Comparison of ENCODE assay signal across 15 cellular contexts in the genomic region with DNA sequence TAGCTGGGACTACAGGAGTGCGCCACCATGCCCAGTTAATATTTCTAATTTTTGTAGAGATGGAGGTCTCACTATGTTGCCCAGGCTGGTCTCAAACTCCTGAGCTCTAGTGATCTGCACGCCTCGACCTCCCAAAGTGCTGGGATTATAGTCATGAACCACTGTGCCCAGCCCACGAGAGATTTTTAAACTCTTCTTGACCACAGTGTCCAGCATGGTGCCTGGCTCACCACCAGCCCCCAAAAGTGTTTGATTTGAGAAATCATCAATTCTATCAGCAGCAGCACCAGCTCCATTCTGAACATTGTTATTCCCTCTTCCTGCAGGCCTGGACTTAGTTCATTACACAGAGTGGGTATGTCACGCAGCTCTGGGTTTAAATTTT. TPM values are rescaled to one million over a fixed set of nuclear protein-coding genes. Genes with fewer than 3 reads are reported as not detected.
A peak's percentile ranks its signal among the peaks of the same experiment; 100 is the strongest.
DNase-seq lines count a peak whose midpoint lies in the region; ATAC-seq, FAIRE-seq and TF ChIP-seq lines count a peak whose summit lies in the region.
"Had no signal": no experiment of that assay in that cellular context is flagged by ENCODE, and none has a peak within 500 bp of the region (broad histone marks: within the 10 kb centered on the region; RNA-seq: fewer than 3 reads in every experiment).

No MANE protein-coding gene starts in this region.

- no peak for FAIRE-seq in A549 (lab: Jason Lieb, UNC)

- no peaks in the 10 kb centered on the region for H3K9me3 Mint-ChIP-seq in osteocyte (ENCODE audit: unreplicated experiment)
- H3K9me3 Mint-ChIP-seq in T-cell, result no peaks in the 10 kb centered on the region
- H3K9me3 Mint-ChIP-seq: memory B cell; stimulated activated effector memory CD8-positive, alpha-beta T cell treated with anti-CD3 and anti-CD28 coated beads, Interleukin-12 subunit alpha, Interleukin-12 subunit beta, amount 100 ng/mL, for 72 hours had no signal

- H3K9ac ChIP-seq in PC-3 (ENCODE audit: low read length), result peak overlapping the region; percentile 78

- no TSS peak for BruUV-seq in PC-3 (replicated peaks; lab: Mats Ljungman, UMichigan)

- H3K27me3 ChIP-seq in PC-3 (ENCODE audit: low read length) (no peaks in the 10 kb centered on the region), esophagus muscularis mucosa (no peaks in the 10 kb centered on the region)

- intact Hi-C loops in PC-3 (cut with micrococcal nuclease) (loop anchor here (5.0 kb wide), 1 partner anchor 55 kb away; no protein-coding TSS in a partner anchor), esophagus muscularis mucosa (cut with DNase I) (loop anchor here (5.0 kb wide), 2 partner anchors 55 to 110 kb away; no protein-coding TSS in a partner anchor)

- no peak overlapping the region for H2AFZ ChIP-seq in PC-3 (ENCODE audit: low read length)

- no peaks in the 10 kb centered on the region for H4K20me1 ChIP-seq in PC-3 (ENCODE audit: low read length)

- TF ChIP-seq EP300 in A549 (IDR thresholded peaks at IDR 0.05) (no peak), esophagus muscularis mucosa (IDR thresholded peaks at IDR 0.05) (no peak)

- H3K4me3 ChIP-seq in A549 (no peak overlapping the region), PC-3 (ENCODE audit: low read length) (no peak overlapping the region), esophagus muscularis mucosa (no peak overlapping the region)

- H3K36me3 ChIP-seq in PC-3 (ENCODE audit: low read depth, low read length) (no peaks in the 10 kb centered on the region), esophagus muscularis mucosa (no peaks in the 10 kb centered on the region)

- H3K79me2 ChIP-seq in PC-3 (ENCODE audit: low read length), result peaks cover 33% of the 10 kb centered on the region

- TF ChIP-seq RAD21 in A549 (conservative IDR thresholded peaks at IDR 0.05 in 1 of 2, IDR thresholded peaks at IDR 0.05 in 1 of 2), result no peak

- H3F3A ChIP-seq in PC-3 (ENCODE audit: low read length, unreplicated experiment), result peaks cover 10% of the 10 kb centered on the region

- H3K4me1 Mint-ChIP-seq in osteocyte (ENCODE audit: unreplicated experiment), result peaks cover 67% of the 10 kb centered on the region
- H3K4me1 Mint-ChIP-seq in T-cell, result peaks cover 5 to 11% (median 7%) of the 10 kb centered on the region in 3 donors

- ATAC-seq in A549 (no peak), PC-3 (no peak), T-cell (replicated peaks in 1 of 4) (no peak)
- ATAC-seq: stimulated activated effector memory CD8-positive, alpha-beta T cell treated with anti-CD3 and anti-CD28 coated beads, Interleukin-12 subunit alpha, Interleukin-12 subunit beta, amount 100 ng/mL, for 72 hours had no signal

- no peaks in the 10 kb centered on the region for H3K9me3 ChIP-seq in A549
- H3K9me3 ChIP-seq in PC-3 (ENCODE audit: low read length), result no peaks in the 10 kb centered on the region
- H3K9me3 ChIP-seq in esophagus muscularis mucosa, result no peaks in the 10 kb centered on the region

- H3K27ac ChIP-seq in A549, result peak overlapping the region; percentile 91 to 93
- peak overlapping the region; percentile 94 for H3K27ac ChIP-seq in PC-3 (ENCODE audit: low read length)
- peak overlapping the region in 3 of 4 donors; percentile 20 to 42 (median 32) for H3K27ac ChIP-seq in esophagus muscularis mucosa (replicated peaks in 1 of 4)

- H3K9me2 ChIP-seq in PC-3 (replicated peaks; ENCODE audit: low read length), result no peaks in the 10 kb centered on the region

- DNase-seq in A549 (ENCODE audit: low read depth in 1 of 2, low spot score in 1 of 2) (no peak), PC-3 (no peak), esophagus muscularis mucosa (ENCODE audit: extremely low spot score) (no peak), osteocyte (ENCODE audit: extremely low spot score, unreplicated experiment) (no peak), T-cell (no peak), kidney tubule cell (ENCODE audit: low spot score) (no peak), islet precursor cell (no peak)
- no peak for DNase-seq in stimulated activated CD4-positive, alpha-beta T cell treated with anti-CD3 and anti-CD28 coated beads, Interleukin-12 subunit alpha, Interleukin-12 subunit beta, amount 100 ng/mL, for 4 hours
- DNase-seq: activated CD4-positive, CD25-positive, alpha-beta regulatory T cell; activated effector memory CD4-positive, alpha-beta T cell treated with Interleukin-2 at 50 U/mL for 16 hours; cortex of kidney; NCI-H2171 treated with DMSO at 0.1 percent for 48 hours; T-helper 2 cell had no signal

- TF ChIP-seq POLR2A in A549 (IDR thresholded peaks at IDR 0.05; ENCODE audit: low read length), result no peak
- TF ChIP-seq POLR2A in esophagus muscularis mucosa (IDR thresholded peaks at IDR 0.05; ENCODE audit: low read depth), result no peak

- no peaks in the 10 kb centered on the region for H3K36me3 Mint-ChIP-seq in osteocyte (ENCODE audit: unreplicated experiment)
- no peaks in the 10 kb centered on the region for H3K36me3 Mint-ChIP-seq in T-cell
- H3K36me3 Mint-ChIP-seq: memory B cell; stimulated activated effector memory CD8-positive, alpha-beta T cell treated with anti-CD3 and anti-CD28 coated beads, Interleukin-12 subunit alpha, Interleukin-12 subunit beta, amount 100 ng/mL, for 72 hours had no signal

- peaks cover 89% of the 10 kb centered on the region for H3K4me1 ChIP-seq in A549
- peaks cover 92% of the 10 kb centered on the region for H3K4me1 ChIP-seq in PC-3 (ENCODE audit: insufficient read depth, low read length)
- peaks cover 40 to 71% (median 63%) of the 10 kb centered on the region in 4 donors for H3K4me1 ChIP-seq in esophagus muscularis mucosa

- H3K27me3 Mint-ChIP-seq in osteocyte (ENCODE audit: unreplicated experiment), result no peaks in the 10 kb centered on the region
- H3K27me3 Mint-ChIP-seq in T-cell, result peaks cover 22 to 41% of the 10 kb centered on the region in 2 donors

- TF ChIP-seq CTCF in A549 (IDR thresholded peaks at IDR 0.05), result no peak
- no peak for TF ChIP-seq CTCF in PC-3 (conservative IDR thresholded peaks at IDR 0.05; ENCODE audit: low read depth, low read length)
- TF ChIP-seq CTCF in esophagus muscularis mucosa (IDR thresholded peaks at IDR 0.05), result no peak
- no peak for TF ChIP-seq CTCF in osteocyte (IDR thresholded peaks at IDR 0.05)

- no peak overlapping the region for H3K4me3 Mint-ChIP-seq in osteocyte (ENCODE audit: unreplicated experiment)
- no peak overlapping the region for H3K4me3 Mint-ChIP-seq in T-cell
- H3K4me3 Mint-ChIP-seq: memory B cell; stimulated activated effector memory CD8-positive, alpha-beta T cell treated with anti-CD3 and anti-CD28 coated beads, Interleukin-12 subunit alpha, Interleukin-12 subunit beta, amount 100 ng/mL, for 72 hours had no signal

- 83% methylated on average over 5 of the region's 5 CpGs for WGBS in A549 (ENCODE audit: missing lambda C conversion rate)
- 100% methylated on average over 5 of the region's 5 CpGs for WGBS in esophagus muscularis mucosa

- H3K4me2 ChIP-seq in A549, result peak overlapping the region; percentile 62
- peak overlapping the region; percentile 58 for H3K4me2 ChIP-seq in PC-3 (ENCODE audit: low read length)

- POLR2A ChIA-PET in A549 (lab: Yijun Ruan, JAX) (interaction anchor here (0.9 to 2.3 kb wide), 2 partner anchors 7 to 50 kb away, joined by 3 to 8 read pairs; no protein-coding TSS in a partner anchor), PC-3 (lab: Charles Lee; ENCODE audit: unreplicated experiment) (interaction anchor here (1.1 kb wide), 1 partner anchor 15 kb away, joined by 4 read pairs; no protein-coding TSS in a partner anchor), T-cell (lab: Charles Lee) (no interaction called here)

- CTCF ChIA-PET in A549 (lab: Yijun Ruan, JAX) (interaction anchor here (0.6 to 32.6 kb wide), 14 partner anchors 12 to 603 kb away, joined by 3 to 818 read pairs (median 5); no protein-coding TSS in a partner anchor), PC-3 (lab: Charles Lee) (interaction anchor here (0.5 to 1.7 kb wide), 3 partner anchors 54 to 175 kb away, joined by 4 to 5 read pairs (median 4); no protein-coding TSS in a partner anchor), T-cell (lab: Charles Lee) (no interaction called here)

- peak overlapping the region; percentile 60 for H3K27ac Mint-ChIP-seq in osteocyte (ENCODE audit: unreplicated experiment)
- H3K27ac Mint-ChIP-seq in T-cell, result no peak overlapping the region
- H3K27ac Mint-ChIP-seq: memory B cell; stimulated activated effector memory CD8-positive, alpha-beta T cell treated with anti-CD3 and anti-CD28 coated beads, Interleukin-12 subunit alpha, Interleukin-12 subunit beta, amount 100 ng/mL, for 72 hours had no signal

TF ChIP-seq in A549, 52 proteins besides CTCF, POLR2A, EP300 and RAD21:
- TF ChIP-seq TFCP2L1 (CRISPR knock-in tag; IDR thresholded peaks at IDR 0.05) (0 out of 2 replicates have a peak, but pooled peaks have one; percentile 7), MAZ (IDR thresholded peaks at IDR 0.05; ENCODE audit: borderline replicate concordance, low read depth, low read length) (no peak)
- TF ChIP-seq, protein P1, sequence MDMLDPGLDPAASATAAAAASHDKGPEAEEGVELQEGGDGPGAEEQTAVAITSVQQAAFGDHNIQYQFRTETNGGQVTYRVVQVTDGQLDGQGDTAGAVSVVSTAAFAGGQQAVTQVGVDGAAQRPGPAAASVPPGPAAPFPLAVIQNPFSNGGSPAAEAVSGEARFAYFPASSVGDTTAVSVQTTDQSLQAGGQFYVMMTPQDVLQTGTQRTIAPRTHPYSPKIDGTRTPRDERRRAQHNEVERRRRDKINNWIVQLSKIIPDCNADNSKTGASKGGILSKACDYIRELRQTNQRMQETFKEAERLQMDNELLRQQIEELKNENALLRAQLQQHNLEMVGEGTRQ (IDR thresholded peaks at IDR 0.05), result no peak
TF ChIP-seq in A549: peak in this region for 1.

RNA-seq across cellular contexts. Expression of a gene that starts 2.4 kb away (rescaled TPM):
- polyA plus RNA-seq in A549 (2011; rRNA removed), result 173 TPM in 2 replicates
- polyA plus RNA-seq in A549 (2012; cell fraction: cytosol; rRNA removed), result 164 and 192 TPM in 2 replicates
- polyA plus RNA-seq in A549 (2012; cell fraction: nucleus; rRNA removed), result 241 and 325 TPM in 2 replicates
- polyA plus RNA-seq in A549 (2017; fragmentation: RNase III; extraction: RNeasy Plus Mini Kit Qiagen cat#74134 plus additional on column Dnase treatment), result 348 to 469 TPM (median 441 TPM) in 3 replicates
- polyA minus RNA-seq in A549 (2011; rRNA and poly(A)+ RNA removed), result 181 and 216 TPM in 2 replicates
- 583 and 773 TPM in 2 replicates for total RNA-seq in PC-3 (2014; rRNA removed)
- total RNA-seq in esophagus muscularis mucosa, result 100 to 1,000 TPM; 170 to 385 (median 212) TPM
- 29.2 and 32.7 TPM in 2 replicates for total RNA-seq in osteocyte
- total RNA-seq in T-cell, result 1 to 10 TPM in 2 of 5 donors, under 1 TPM in 1, not detected in 2; 0.62 to 1.8 (median 1.2) TPM

Comparison
In these comparisons a context has a peak if more than half of its experiments do, and no peak if none do; other contexts are left out.
1. H3K27ac ChIP-seq: peak in every context shown above with its lines; median percentile 94 in PC-3; 92 in A549; 32 in esophagus muscularis mucosa.
2. RNA of a gene that starts 2.4 kb away (total RNA-seq): 583 to 773 TPM in PC-3, 170 to 385 TPM in esophagus muscularis mucosa and 29.2 to 32.7 TPM in osteocyte; 0.62 to 1.8 TPM in T-cell; every median in the first group is over 10 times any median in the second.
3. CTCF ChIA-PET loops: an anchor here in A549 (0.6 to 32.6 kb wide) and PC-3 (0.5 to 1.7 kb wide); none called in T-cell.
4. POLR2A ChIA-PET loops: an anchor here in A549 (0.9 to 2.3 kb wide) and PC-3 (1.1 kb wide); none called in T-cell.